In the genomic region with DNA sequence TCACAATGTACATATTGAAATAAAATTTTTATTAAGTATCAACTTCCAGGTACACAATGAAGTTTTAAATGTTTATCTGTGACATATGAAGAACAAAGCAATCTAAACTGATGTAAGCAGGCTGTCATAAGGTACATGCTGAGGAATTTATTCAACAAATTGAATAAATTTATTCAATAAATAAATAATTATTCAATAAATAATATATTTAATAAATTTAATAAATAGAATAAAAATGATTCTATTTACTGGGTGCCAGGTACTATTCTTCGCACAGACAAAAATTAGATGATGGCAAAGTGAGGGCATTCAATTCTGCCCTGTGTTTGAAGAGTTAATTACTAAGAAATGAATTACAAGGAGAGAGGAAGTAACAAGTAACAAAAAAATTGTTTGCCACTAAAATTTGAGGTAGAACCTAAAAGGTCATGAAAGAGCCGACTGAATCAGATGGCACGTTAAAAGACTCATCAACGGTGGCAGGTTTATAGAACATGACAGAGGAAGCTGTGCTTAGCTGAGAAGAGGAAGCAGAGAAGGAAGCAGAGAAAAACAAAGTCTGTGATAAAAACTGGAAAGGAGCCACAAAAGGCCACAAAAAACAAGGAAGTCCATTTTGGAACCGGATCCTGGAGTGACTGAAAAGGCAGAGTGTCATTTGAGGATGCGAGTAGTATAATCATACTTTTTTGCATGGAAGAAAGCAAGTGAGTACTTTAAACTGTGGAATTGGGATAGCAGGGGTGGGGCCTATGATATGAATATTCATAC, we compare ENCODE assay signal across 8 cellular contexts. TPM values are rescaled to one million over a fixed set of nuclear protein-coding genes. Genes with fewer than 3 reads are reported as not detected.
DNase-seq lines count a peak whose midpoint lies in the region; ATAC-seq and TF ChIP-seq lines count a peak whose summit lies in the region.

No MANE protein-coding gene starts in this region.

- TF ChIP-seq EP300 in stomach (IDR thresholded peaks at IDR 0.05): no peak

- H3K36me3 Mint-ChIP-seq in central memory CD8-positive, alpha-beta T cell (ENCODE audit: insufficient read depth): peaks cover 17% of the 10 kb centered on the region

- H3K36me3 ChIP-seq in prostate gland: no peaks in the 10 kb centered on the region
- H3K36me3 ChIP-seq in stomach: no peaks in the 10 kb centered on the region
- no peaks in the 10 kb centered on the region for H3K36me3 ChIP-seq in hepatocyte (replicated peaks; ENCODE audit: insufficient read depth, low read depth)

- no peak for TF ChIP-seq POLR2A in prostate gland (IDR thresholded peaks at IDR 0.05)
- TF ChIP-seq POLR2A in stomach (IDR thresholded peaks at IDR 0.05): no peak

- H3K4me3 ChIP-seq in prostate gland (no peak overlapping the region), stomach (no peak overlapping the region), hepatocyte (no peak overlapping the region)

- TF ChIP-seq CTCF in prostate gland (IDR thresholded peaks at IDR 0.05): no peak
- TF ChIP-seq CTCF in stomach (IDR thresholded peaks at IDR 0.05): no peak
- TF ChIP-seq CTCF in hepatocyte (IDR thresholded peaks at IDR 0.05; ENCODE audit: poor library complexity): no peak

- H3K9me2 ChIP-seq in hepatocyte (replicated peaks; ENCODE audit: insufficient read depth): no peaks in the 10 kb centered on the region

- H3K4me2 ChIP-seq in hepatocyte: no peak overlapping the region

- H3K4me1 Mint-ChIP-seq in central memory CD8-positive, alpha-beta T cell: peaks cover 46% of the 10 kb centered on the region

- peak overlapping the region; percentile 99 for H3K27ac Mint-ChIP-seq in central memory CD8-positive, alpha-beta T cell (ENCODE audit: low read depth)

- peaks cover 21% of the 10 kb centered on the region for H3K79me2 ChIP-seq in hepatocyte

- H3K27ac ChIP-seq in prostate gland (peak overlapping the region in 1 of 2 donors; percentile 92), stomach (peak overlapping the region in 2 of 5 donors; percentile 42 to 94), hepatocyte (no peak overlapping the region)

- no peaks in the 10 kb centered on the region for H3K9me3 Mint-ChIP-seq in central memory CD8-positive, alpha-beta T cell

- H3K27me3 Mint-ChIP-seq in central memory CD8-positive, alpha-beta T cell: no peaks in the 10 kb centered on the region

- H4K20me1 ChIP-seq in hepatocyte (ENCODE audit: insufficient read depth, poor library complexity, severe bottlenecking): peaks cover 9% of the 10 kb centered on the region

- H3K27me3 ChIP-seq in prostate gland (replicated peaks; ENCODE audit: insufficient read depth): no peaks in the 10 kb centered on the region
- H3K27me3 ChIP-seq in stomach: no peaks in the 10 kb centered on the region
- no peaks in the 10 kb centered on the region for H3K27me3 ChIP-seq in hepatocyte

- intact Hi-C loops in prostate gland (cut with DNase I) (no loop called here), stomach (cut with DNase I; ENCODE audit: low total_unique reads) (no loop called here)

- H2AFZ ChIP-seq in hepatocyte: no peak overlapping the region

- H3K4me1 ChIP-seq in prostate gland (replicated peaks) (peaks cover 3% of the 10 kb centered on the region), stomach (peaks cover 5 to 44% (median 31%) of the 10 kb centered on the region in 4 donors), hepatocyte (ENCODE audit: insufficient read depth) (peaks cover 14% of the 10 kb centered on the region)

- peak; percentile 40 for ATAC-seq in central memory CD8-positive, alpha-beta T cell (replicated peaks; ENCODE audit: extremely low read depth, poor library complexity, severe bottlenecking)

- H3K4me3 Mint-ChIP-seq in central memory CD8-positive, alpha-beta T cell: peak overlapping the region; percentile 96

- WGBS in prostate gland: 26% methylated on average over 6 of the region's 6 CpGs
- WGBS in stomach, 5 donors: 24 to 37% (median 26%) methylated on average over 6 of the region's 6 CpGs
- 66% methylated on average over 6 of the region's 6 CpGs for WGBS in hepatocyte (ENCODE audit: low lambda C conversion rate, missing lambda C conversion rate)

- H3K9me3 ChIP-seq in prostate gland: no peaks in the 10 kb centered on the region
- no peaks in the 10 kb centered on the region for H3K9me3 ChIP-seq in stomach
- H3K9me3 ChIP-seq in hepatocyte (ENCODE audit: low read depth): no peaks in the 10 kb centered on the region

- peak; percentile 17 for DNase-seq in NCI-H2196 (lab: John Stamatoyannopoulos, UW; ENCODE audit: unreplicated experiment)
- no peak for DNase-seq in NCI-H2196 treated with DMSO at 0.1 percent for 48 hours (lab: John Stamatoyannopoulos, UW; ENCODE audit: unreplicated experiment)
- DNase-seq in NCI-H69 (lab: John Stamatoyannopoulos, UW): peak; percentile 45
- peak in 1 of 2 donors; percentile 25 for DNase-seq in central memory CD8-positive, alpha-beta T cell (ENCODE audit: low spot score in 2 of 2)
- DNase-seq in prostate gland (ENCODE audit: low spot score): peak; percentile 10
- DNase-seq in stomach: no peak
- DNase-seq in NCI-H1105 (lab: John Stamatoyannopoulos, UW): no peak
- DNase-seq in hepatocyte (ENCODE audit: low spot score): no peak

RNA-seq across cellular contexts. Expression of a gene that starts 2.2 kb away (rescaled TPM):
- total RNA-seq in prostate gland (10 to 100 TPM; 29.7 to 44.6 TPM), stomach (100 to 1,000 TPM in 1 of 5 donors, 10 to 100 TPM in 4; 15.9 to 114 (median 40.6) TPM), hepatocyte (41.9 and 45.2 TPM in 2 replicates)
- polyA plus RNA-seq in stomach (1 to 10 TPM; 5.5 to 7.1 (median 6.0) TPM), hepatocyte (9.3 and 10.8 TPM in 2 replicates)

Comparison
In these comparisons a context has a peak if more than half of its experiments do, and no peak if none do; other contexts are left out.
1. DNase-seq: peak in NCI-H2196 (single experiment), NCI-H69 (single experiment) and prostate gland (single experiment); none in NCI-H2196 treated with DMSO at 0.1 percent for 48 hours (single experiment), stomach (single experiment), NCI-H1105 (single experiment) and hepatocyte (single experiment).